ENCODE assay signal across 28 cellular contexts in the genomic region with DNA sequence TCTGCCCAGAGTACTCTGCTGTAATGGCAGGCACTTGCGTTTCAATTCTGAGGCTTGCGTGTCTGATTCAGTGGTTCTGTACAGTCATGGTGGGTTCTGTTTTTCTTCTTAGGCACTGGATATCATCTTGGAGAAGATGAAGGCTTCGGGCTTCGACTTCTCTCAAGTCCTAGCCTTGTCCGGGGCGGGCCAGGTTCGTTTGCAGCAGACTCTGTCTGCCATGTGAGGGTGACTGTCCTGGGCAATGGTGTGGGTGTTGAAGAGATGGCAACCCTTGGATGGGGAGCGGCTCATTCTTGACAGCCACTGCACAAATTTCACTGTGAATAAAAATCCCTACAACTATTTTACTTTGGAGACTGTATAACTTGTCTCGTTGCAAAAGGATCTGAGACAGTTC.
"Had no signal": no experiment of that assay in that cellular context is flagged by ENCODE, and none has a peak within 500 bp of the region (broad histone marks: within the 10 kb centered on the region; RNA-seq: fewer than 3 reads in every experiment).

No MANE protein-coding gene starts in this region.

- H3K4me3 Mint-ChIP-seq: naive thymus-derived CD8-positive, alpha-beta T cell; nephron; neural progenitor cell; stimulated activated effector memory CD8-positive, alpha-beta T cell treated with anti-CD3 and anti-CD28 coated beads, Interleukin-12 subunit alpha, Interleukin-12 subunit beta, amount 100 ng/mL, for 72 hours; stimulated activated naive B cell treated with anti-CD40 and anti-IgM and Interleukin-4, amounts not matched to agents 10 μg/mL and 1 μg/mL and 100 μg/mL, for 72 hours; stimulated activated naive CD8-positive, alpha-beta T cell treated with anti-CD3 and anti-CD28 coated beads, Interleukin-15, Interleukin-2, amounts not matched to agents 100 ng/mL and 50 ng/mL, for 24 hours had no signal

- ATAC-seq: naive thymus-derived CD8-positive, alpha-beta T cell; psoas muscle; right cardiac atrium; right lobe of liver; stimulated activated effector memory CD8-positive, alpha-beta T cell treated with anti-CD3 and anti-CD28 coated beads, Interleukin-12 subunit alpha, Interleukin-12 subunit beta, amount 100 ng/mL, for 72 hours; stimulated activated naive B cell treated with anti-CD40 and anti-IgM and Interleukin-4, amounts not matched to agents 10 μg/mL and 1 μg/mL and 100 μg/mL, for 72 hours had no signal

- H3K27ac ChIP-seq: neural progenitor cell, ovary, parathyroid adenoma, psoas muscle, right lobe of liver, sigmoid colon, stomach, thoracic aorta, thyroid gland, tibial nerve, upper lobe of left lung, vagina had no signal

- DNase-seq: naive thymus-derived CD8-positive, alpha-beta T cell; occipital lobe; ovary; posterior cingulate gyrus; psoas muscle; right cardiac atrium; sigmoid colon; small intestine; stimulated activated CD4-positive, alpha-beta T cell treated with anti-CD3 and anti-CD28 coated beads, Interleukin-15, amount 100 ng/mL, for 24 hours; stimulated activated CD4-positive, alpha-beta T cell treated with anti-CD3 and anti-CD28 coated beads, Interleukin-2, amount 100 ng/mL, for 24 hours; stimulated activated CD4-positive, alpha-beta T cell treated with anti-CD3 and anti-CD28 coated beads, Interleukin-2, amount 100 ng/mL, for 48 hours; stimulated activated CD4-positive, alpha-beta T cell treated with anti-CD3 and anti-CD28 coated beads, Interleukin-4, amount 100 ng/mL, for 24 hours; stimulated activated naive B cell treated with anti-CD40 and anti-IgM and Interleukin-4, amounts not matched to agents 10 μg/mL and 1 μg/mL and 100 μg/mL, for 72 hours; stimulated activated naive CD4-positive, alpha-beta T cell treated with Interleukin-2 at 50 U/mL for 16 hours; stomach; thyroid gland; trophoblast cell; upper lobe of left lung had no signal

- H3K27me3 Mint-ChIP-seq: progenitor cell of endocrine pancreas; stimulated activated naive B cell treated with anti-CD40 and anti-IgM and Interleukin-4, amounts not matched to agents 10 μg/mL and 1 μg/mL and 100 μg/mL, for 72 hours; stimulated activated naive CD8-positive, alpha-beta T cell treated with anti-CD3 and anti-CD28 coated beads, Interleukin-15, Interleukin-2, amounts not matched to agents 100 ng/mL and 50 ng/mL, for 24 hours had no signal

- H3K4me2 ChIP-seq: neural progenitor cell had no signal

- H3K4me3 ChIP-seq: neural progenitor cell, ovary, psoas muscle, right lobe of liver, sigmoid colon, stomach, thoracic aorta, thyroid gland, tibial nerve, upper lobe of left lung, vagina had no signal

- H3K27me3 ChIP-seq: neural progenitor cell, ovary, right lobe of liver, sigmoid colon, stomach, thyroid gland, tibial nerve, upper lobe of left lung, vagina had no signal

- H3K9me3 Mint-ChIP-seq: naive thymus-derived CD8-positive, alpha-beta T cell; nephron; neural progenitor cell; stimulated activated effector memory CD8-positive, alpha-beta T cell treated with anti-CD3 and anti-CD28 coated beads, Interleukin-12 subunit alpha, Interleukin-12 subunit beta, amount 100 ng/mL, for 72 hours; stimulated activated naive B cell treated with anti-CD40 and anti-IgM and Interleukin-4, amounts not matched to agents 10 μg/mL and 1 μg/mL and 100 μg/mL, for 72 hours; stimulated activated naive CD8-positive, alpha-beta T cell treated with anti-CD3 and anti-CD28 coated beads, Interleukin-15, Interleukin-2, amounts not matched to agents 100 ng/mL and 50 ng/mL, for 24 hours had no signal

- H2AFZ ChIP-seq: neural progenitor cell, parathyroid adenoma had no signal

- H3K27ac Mint-ChIP-seq: nephron; neural progenitor cell; progenitor cell of endocrine pancreas; stimulated activated effector memory CD8-positive, alpha-beta T cell treated with anti-CD3 and anti-CD28 coated beads, Interleukin-12 subunit alpha, Interleukin-12 subunit beta, amount 100 ng/mL, for 72 hours; stimulated activated naive B cell treated with anti-CD40 and anti-IgM and Interleukin-4, amounts not matched to agents 10 μg/mL and 1 μg/mL and 100 μg/mL, for 72 hours; stimulated activated naive CD8-positive, alpha-beta T cell treated with anti-CD3 and anti-CD28 coated beads, Interleukin-15, Interleukin-2, amounts not matched to agents 100 ng/mL and 50 ng/mL, for 24 hours had no signal

- H3K4me1 ChIP-seq: neural progenitor cell, parathyroid adenoma, psoas muscle, right lobe of liver, stomach, thyroid gland, tibial nerve, upper lobe of left lung, vagina had no signal

- H3K9ac ChIP-seq: neural progenitor cell, parathyroid adenoma had no signal

- H3K4me1 Mint-ChIP-seq: nephron; neural progenitor cell; stimulated activated naive B cell treated with anti-CD40 and anti-IgM and Interleukin-4, amounts not matched to agents 10 μg/mL and 1 μg/mL and 100 μg/mL, for 72 hours had no signal

- H3K36me3 ChIP-seq: neural progenitor cell, ovary, thoracic aorta, thyroid gland, vagina had no signal

- H3K9me3 ChIP-seq: ovary, psoas muscle, right lobe of liver, sigmoid colon, stomach, thoracic aorta, thyroid gland, tibial nerve, upper lobe of left lung, vagina had no signal
